In genomic region chr13:39414339-39414738, GRCh38 we compare ENCODE assay signal across 1 cellular context.
A peak's percentile ranks its signal among the peaks of the same experiment; 100 is the strongest.
TF ChIP-seq lines count a peak whose summit lies in the region.

No MANE protein-coding gene starts in this region.

TF ChIP-seq in GM12878, 131 proteins besides CTCF, POLR2A, EP300 and RAD21 (continued from another document):
- TF ChIP-seq MYB (IDR thresholded peaks at IDR 0.05; ENCODE audit: borderline replicate concordance, low read depth, low read length) (no peak), IKZF2 (IDR thresholded peaks at IDR 0.05) (peak in 1 of 2 experiments; percentile 27; a peak in 1 of 4 replicates), JUND (IDR thresholded peaks at IDR 0.05; ENCODE audit: low read depth, low read length) (no peak), CBFB (IDR thresholded peaks at IDR 0.05; ENCODE audit: low read depth) (no peak), CREM (IDR thresholded peaks at IDR 0.05; ENCODE audit: low read depth) (no peak), RELB (IDR thresholded peaks at IDR 0.05; ENCODE audit: low read depth) (peak; percentile 88), RB1 (IDR thresholded peaks at IDR 0.05; ENCODE audit: borderline replicate concordance) (no peak), SPI1 (IDR thresholded peaks at IDR 0.05; ENCODE audit: borderline replicate concordance, insufficient read depth, low read depth, low read length) (peak; percentile 77), ZNF217 (IDR thresholded peaks at IDR 0.05) (no peak), CHD1 (IDR thresholded peaks at IDR 0.05; ENCODE audit: low read depth, low read length) (no peak), DPF2 (IDR thresholded peaks at IDR 0.05) (0 out of 2 replicates have a peak, but pooled peaks have one; percentile 16), MYC (IDR thresholded peaks at IDR 0.05; ENCODE audit: insufficient read depth, insufficient read length, insufficient replicate concordance, low read length, severe bottlenecking) (no peak), NR2F1 (conservative IDR thresholded peaks at IDR 0.05) (no peak)
- TF ChIP-seq, protein P1, sequence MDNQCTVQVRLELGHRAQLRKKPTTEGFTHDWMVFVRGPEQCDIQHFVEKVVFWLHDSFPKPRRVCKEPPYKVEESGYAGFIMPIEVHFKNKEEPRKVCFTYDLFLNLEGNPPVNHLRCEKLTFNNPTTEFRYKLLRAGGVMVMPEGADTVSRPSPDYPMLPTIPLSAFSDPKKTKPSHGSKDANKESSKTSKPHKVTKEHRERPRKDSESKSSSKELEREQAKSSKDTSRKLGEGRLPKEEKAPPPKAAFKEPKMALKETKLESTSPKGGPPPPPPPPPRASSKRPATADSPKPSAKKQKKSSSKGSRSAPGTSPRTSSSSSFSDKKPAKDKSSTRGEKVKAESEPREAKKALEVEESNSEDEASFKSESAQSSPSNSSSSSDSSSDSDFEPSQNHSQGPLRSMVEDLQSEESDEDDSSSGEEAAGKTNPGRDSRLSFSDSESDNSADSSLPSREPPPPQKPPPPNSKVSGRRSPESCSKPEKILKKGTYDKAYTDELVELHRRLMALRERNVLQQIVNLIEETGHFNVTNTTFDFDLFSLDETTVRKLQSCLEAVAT (IDR thresholded peaks at IDR 0.05), result no peak
- TF ChIP-seq, protein P2, sequence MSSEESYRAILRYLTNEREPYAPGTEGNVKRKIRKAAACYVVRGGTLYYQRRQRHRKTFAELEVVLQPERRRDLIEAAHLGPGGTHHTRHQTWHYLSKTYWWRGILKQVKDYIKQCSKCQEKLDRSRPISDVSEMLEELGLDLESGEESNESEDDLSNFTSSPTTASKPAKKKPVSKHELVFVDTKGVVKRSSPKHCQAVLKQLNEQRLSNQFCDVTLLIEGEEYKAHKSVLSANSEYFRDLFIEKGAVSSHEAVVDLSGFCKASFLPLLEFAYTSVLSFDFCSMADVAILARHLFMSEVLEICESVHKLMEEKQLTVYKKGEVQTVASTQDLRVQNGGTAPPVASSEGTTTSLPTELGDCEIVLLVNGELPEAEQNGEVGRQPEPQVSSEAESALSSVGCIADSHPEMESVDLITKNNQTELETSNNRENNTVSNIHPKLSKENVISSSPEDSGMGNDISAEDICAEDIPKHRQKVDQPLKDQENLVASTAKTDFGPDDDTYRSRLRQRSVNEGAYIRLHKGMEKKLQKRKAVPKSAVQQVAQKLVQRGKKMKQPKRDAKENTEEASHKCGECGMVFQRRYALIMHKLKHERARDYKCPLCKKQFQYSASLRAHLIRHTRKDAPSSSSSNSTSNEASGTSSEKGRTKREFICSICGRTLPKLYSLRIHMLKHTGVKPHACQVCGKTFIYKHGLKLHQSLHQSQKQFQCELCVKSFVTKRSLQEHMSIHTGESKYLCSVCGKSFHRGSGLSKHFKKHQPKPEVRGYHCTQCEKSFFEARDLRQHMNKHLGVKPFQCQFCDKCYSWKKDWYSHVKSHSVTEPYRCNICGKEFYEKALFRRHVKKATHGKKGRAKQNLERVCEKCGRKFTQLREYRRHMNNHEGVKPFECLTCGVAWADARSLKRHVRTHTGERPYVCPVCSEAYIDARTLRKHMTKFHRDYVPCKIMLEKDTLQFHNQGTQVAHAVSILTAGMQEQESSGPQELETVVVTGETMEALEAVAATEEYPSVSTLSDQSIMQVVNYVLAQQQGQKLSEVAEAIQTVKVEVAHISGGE (CRISPR knock-in tag; IDR thresholded peaks at IDR 0.05), result no peak
TF ChIP-seq in GM12878: peak in this region for 6.
